ENCODE assay signal across 1 cellular context in genomic region chr17:78126895-78127239, GRCh38.
TF ChIP-seq lines count a peak whose summit lies in the region.

No MANE protein-coding gene starts in this region.

TF ChIP-seq in SK-N-SH treated with all-trans-retinoic acid at 6 μM for 48 hours, 23 proteins besides CTCF, POLR2A, EP300 and RAD21 (continued from another document):
- TF ChIP-seq, protein P1, sequence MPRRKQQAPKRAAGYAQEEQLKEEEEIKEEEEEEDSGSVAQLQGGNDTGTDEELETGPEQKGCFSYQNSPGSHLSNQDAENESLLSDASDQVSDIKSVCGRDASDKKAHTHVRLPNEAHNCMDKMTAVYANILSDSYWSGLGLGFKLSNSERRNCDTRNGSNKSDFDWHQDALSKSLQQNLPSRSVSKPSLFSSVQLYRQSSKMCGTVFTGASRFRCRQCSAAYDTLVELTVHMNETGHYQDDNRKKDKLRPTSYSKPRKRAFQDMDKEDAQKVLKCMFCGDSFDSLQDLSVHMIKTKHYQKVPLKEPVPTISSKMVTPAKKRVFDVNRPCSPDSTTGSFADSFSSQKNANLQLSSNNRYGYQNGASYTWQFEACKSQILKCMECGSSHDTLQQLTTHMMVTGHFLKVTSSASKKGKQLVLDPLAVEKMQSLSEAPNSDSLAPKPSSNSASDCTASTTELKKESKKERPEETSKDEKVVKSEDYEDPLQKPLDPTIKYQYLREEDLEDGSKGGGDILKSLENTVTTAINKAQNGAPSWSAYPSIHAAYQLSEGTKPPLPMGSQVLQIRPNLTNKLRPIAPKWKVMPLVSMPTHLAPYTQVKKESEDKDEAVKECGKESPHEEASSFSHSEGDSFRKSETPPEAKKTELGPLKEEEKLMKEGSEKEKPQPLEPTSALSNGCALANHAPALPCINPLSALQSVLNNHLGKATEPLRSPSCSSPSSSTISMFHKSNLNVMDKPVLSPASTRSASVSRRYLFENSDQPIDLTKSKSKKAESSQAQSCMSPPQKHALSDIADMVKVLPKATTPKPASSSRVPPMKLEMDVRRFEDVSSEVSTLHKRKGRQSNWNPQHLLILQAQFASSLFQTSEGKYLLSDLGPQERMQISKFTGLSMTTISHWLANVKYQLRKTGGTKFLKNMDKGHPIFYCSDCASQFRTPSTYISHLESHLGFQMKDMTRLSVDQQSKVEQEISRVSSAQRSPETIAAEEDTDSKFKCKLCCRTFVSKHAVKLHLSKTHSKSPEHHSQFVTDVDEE (CRISPR knock-in tag; IDR thresholded peaks at IDR 0.05): no peak
- TF ChIP-seq ZFP30 (CRISPR knock-in tag; IDR thresholded peaks at IDR 0.05) (no peak), PATZ1 (CRISPR knock-in tag; IDR thresholded peaks at IDR 0.05; ENCODE audit: borderline replicate concordance) (no peak), CREB5 (CRISPR knock-in tag; IDR thresholded peaks at IDR 0.05; ENCODE audit: low read depth) (no peak), ZNF70 (CRISPR knock-in tag; IDR thresholded peaks at IDR 0.05) (no peak), RARB (CRISPR knock-in tag; IDR thresholded peaks at IDR 0.05) (no peak), ZNF565 (CRISPR knock-in tag; conservative IDR thresholded peaks at IDR 0.05; ENCODE audit: low read depth) (no peak)
TF ChIP-seq in SK-N-SH treated with all-trans-retinoic acid at 6 μM for 48 hours: peak in this region for 0.
